Comparison of ENCODE assay signal across 24 cellular contexts in the genomic region with DNA sequence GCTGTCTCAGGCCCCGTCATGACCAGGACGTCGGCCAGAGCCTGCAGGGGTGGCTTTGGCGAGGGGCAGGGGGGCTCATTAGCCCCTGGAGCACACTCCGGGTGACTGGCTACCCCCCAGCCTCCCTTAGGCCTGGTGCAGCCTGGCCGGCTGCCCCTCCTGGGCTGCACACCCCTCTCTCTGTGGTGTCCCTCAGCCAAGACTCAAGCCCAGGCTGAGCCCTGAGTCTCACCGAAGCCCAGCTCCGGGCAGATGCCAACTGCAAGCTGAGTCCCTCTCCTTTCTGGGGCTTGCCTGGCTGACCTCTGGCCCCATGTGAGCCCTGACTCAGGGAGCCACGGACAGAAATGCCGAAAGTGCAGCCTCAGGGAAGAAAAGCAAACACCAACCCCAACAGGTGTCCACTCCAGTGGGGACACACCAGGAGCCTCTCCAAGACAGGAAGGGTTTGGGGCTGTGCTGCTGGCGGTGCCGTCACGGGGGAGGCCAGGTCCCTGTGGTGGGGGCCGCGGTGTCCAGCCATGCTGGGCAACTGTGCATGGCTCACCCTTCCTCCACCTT.
"Had no signal": no experiment of that assay in that cellular context is flagged by ENCODE, and none has a peak within 500 bp of the region (broad histone marks: within the 10 kb centered on the region; RNA-seq: fewer than 3 reads in every experiment).

No MANE protein-coding gene starts in this region.

- FAIRE-seq: bronchial epithelial cell, colon, frontal cortex had no signal

- H2AFZ ChIP-seq: hepatocyte had no signal

- H3K36me3 Mint-ChIP-seq: activated naive CD4-positive, alpha-beta T cell treated with anti-CD3 and anti-CD28 coated beads, Interleukin-2, amount 50 U/mL, for 24 hours; WTC11 had no signal

- H3K27ac Mint-ChIP-seq: activated CD8-positive, alpha-beta T cell treated with anti-CD3 and anti-CD28 coated beads for 36 hours; activated naive CD4-positive, alpha-beta T cell treated with anti-CD3 and anti-CD28 coated beads, Interleukin-2, amount 50 U/mL, for 24 hours; activated T-helper 2 cell treated with anti-CD3 and anti-CD28 coated beads, Interferon-gamma antibody, Interleukin-2, Interleukin-4, amounts not matched to agents 10 μg/mL and 5 μg/mL and 100 μg/mL, durations not matched to agents 14 hours and 24 hours and 36 hours; nephron; WTC11 had no signal

- H3K9me3 ChIP-seq: neutrophil, testis, transverse colon, uterus had no signal

- DNase-seq: activated CD4-positive, alpha-beta T cell treated with anti-CD3 and anti-CD28 coated beads for 1 hour; activated CD4-positive, alpha-beta T cell treated with anti-CD3 and anti-CD28 coated beads, Interleukin-2, amount 10 ng/mL, durations not matched to agents 7 days and 5 days; activated CD8-positive, alpha-beta T cell treated with anti-CD3 and anti-CD28 coated beads for 36 hours; activated T-cell treated with anti-CD3 and anti-CD28 coated beads, Interleukin-2, amount 50 U/mL, for 4 hours; dermis blood vessel endothelial cell; effector CD4-positive, alpha-beta T cell; islet precursor cell; stimulated activated CD4-positive, alpha-beta T cell treated with anti-CD3 and anti-CD28 coated beads, Interleukin-2, amount 100 ng/mL, for 48 hours; stimulated activated naive CD4-positive, alpha-beta T cell treated with Interleukin-2 at 50 U/mL for 16 hours; testis; transverse colon; uterus had no signal

- H3K27me3 ChIP-seq: hepatocyte, testis, transverse colon, uterus had no signal

- ATAC-seq: activated CD8-positive, alpha-beta T cell treated with anti-CD3 and anti-CD28 coated beads for 36 hours; activated T-cell treated with anti-CD3 and anti-CD28 coated beads, Interleukin-2, amount 50 U/mL, for 4 hours; left colon; WTC11 had no signal

- H3K4me2 ChIP-seq: hepatocyte had no signal

- H3K4me3 ChIP-seq: hepatocyte, lung, testis, transverse colon, uterus had no signal

- H3K27ac ChIP-seq: hepatocyte, neutrophil, testis, transverse colon had no signal

- H3K27me3 Mint-ChIP-seq: activated CD4-positive, alpha-beta T cell treated with anti-CD3 and anti-CD28 coated beads, Interleukin-2, amount 10 ng/mL, durations not matched to agents 7 days and 5 days; activated CD8-positive, alpha-beta T cell treated with anti-CD3 and anti-CD28 coated beads for 36 hours; activated naive CD4-positive, alpha-beta T cell treated with anti-CD3 and anti-CD28 coated beads, Interleukin-2, amount 50 U/mL, for 24 hours; progenitor cell of endocrine pancreas had no signal

- H3K4me3 Mint-ChIP-seq: activated CD4-positive, alpha-beta T cell treated with anti-CD3 and anti-CD28 coated beads, Interleukin-2, amount 10 ng/mL, durations not matched to agents 7 days and 5 days; activated CD8-positive, alpha-beta T cell treated with anti-CD3 and anti-CD28 coated beads for 36 hours; activated naive CD4-positive, alpha-beta T cell treated with anti-CD3 and anti-CD28 coated beads, Interleukin-2, amount 50 U/mL, for 24 hours; activated T-cell treated with anti-CD3 and anti-CD28 coated beads, Interleukin-2, amount 50 U/mL, for 4 hours; nephron; WTC11 had no signal

- H3K36me3 ChIP-seq: neutrophil, transverse colon, uterus had no signal

- H3K9me3 Mint-ChIP-seq: activated CD4-positive, alpha-beta T cell treated with anti-CD3 and anti-CD28 coated beads, Interleukin-2, amount 10 ng/mL, durations not matched to agents 7 days and 5 days; activated CD8-positive, alpha-beta T cell treated with anti-CD3 and anti-CD28 coated beads for 36 hours; activated naive CD4-positive, alpha-beta T cell treated with anti-CD3 and anti-CD28 coated beads, Interleukin-2, amount 50 U/mL, for 24 hours; activated T-cell treated with anti-CD3 and anti-CD28 coated beads, Interleukin-2, amount 50 U/mL, for 4 hours; activated T-helper 2 cell treated with anti-CD3 and anti-CD28 coated beads, Interferon-gamma antibody, Interleukin-2, Interleukin-4, amounts not matched to agents 10 μg/mL and 5 μg/mL and 100 μg/mL, durations not matched to agents 14 hours and 24 hours and 36 hours; nephron; WTC11 had no signal
